10 cellular contexts compared by ENCODE assay signal in the genomic region with DNA sequence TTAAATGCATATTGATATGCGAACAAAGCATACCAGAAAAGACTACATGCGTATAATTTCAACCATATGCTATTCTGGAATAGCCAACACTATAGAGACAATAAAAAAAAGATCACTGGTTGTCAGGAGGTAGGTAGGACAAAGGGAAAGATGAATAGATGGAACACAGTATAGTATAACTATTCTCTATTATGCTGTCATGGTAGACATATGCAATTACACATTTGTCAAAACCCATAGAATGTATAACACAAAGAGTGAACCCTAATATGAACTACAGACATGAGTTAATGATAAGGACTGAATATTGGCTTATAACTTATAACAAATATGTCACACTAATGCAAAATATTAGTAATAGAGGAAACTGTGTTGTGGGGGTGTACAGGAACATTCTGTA.
"Had no signal": no experiment of that assay in that cellular context is flagged by ENCODE, and none has a peak within 500 bp of the region (broad histone marks: within the 10 kb centered on the region; RNA-seq: fewer than 3 reads in every experiment).

No MANE protein-coding gene starts in this region.

- H3K36me3 ChIP-seq: WERI-Rb-1 had no signal

- ATAC-seq: activated CD4-positive, alpha-beta T cell treated with anti-CD3 and anti-CD28 coated beads for 36 hours; activated CD4-positive, CD25-positive, alpha-beta regulatory T cell treated with anti-CD3 and anti-CD28 coated beads, Interleukin-2, amount 50 U/mL, for 24 hours; activated CD8-positive, alpha-beta memory T cell treated with anti-CD3 and anti-CD28 coated beads, Interleukin-2, amount 10 ng/mL, durations not matched to agents 7 days and 5 days; activated CD8-positive, alpha-beta T cell treated with anti-CD3 and anti-CD28 coated beads for 36 hours; activated CD8-positive, alpha-beta T cell treated with anti-CD3 and anti-CD28 coated beads, Interleukin-2, amount 10 ng/mL, durations not matched to agents 7 days and 5 days; T-cell; T-helper 17 cell; WTC11 had no signal

- H3K27ac ChIP-seq: VCaP, WERI-Rb-1 had no signal
